Comparison of ENCODE assay signal across 35 cellular contexts in genomic region chr7:128399991-128400390, GRCh38. TPM values are rescaled to one million over a fixed set of nuclear protein-coding genes. Genes with fewer than 3 reads are reported as not detected.
"Had no signal": no experiment of that assay in that cellular context is flagged by ENCODE, and none has a peak within 500 bp of the region (broad histone marks: within the 10 kb centered on the region; RNA-seq: fewer than 3 reads in every experiment).

No MANE protein-coding gene starts in this region.

- H3K27me3 Mint-ChIP-seq: activated B cell treated with CpG ODN at 0.5 μM for 24 hours; activated CD4-positive, alpha-beta memory T cell treated with anti-CD3 and anti-CD28 coated beads for 36 hours; activated CD4-positive, alpha-beta T cell treated with anti-CD3 and anti-CD28 coated beads, Interleukin-2, amount 10 ng/mL, durations not matched to agents 24 days and 14 days; activated CD8-positive, alpha-beta T cell treated with anti-CD3 and anti-CD28 coated beads for 36 hours; activated naive CD4-positive, alpha-beta T cell treated with anti-CD3 and anti-CD28 coated beads, Interleukin-2, amount 10 ng/mL, durations not matched to agents 7 days and 5 days; activated naive CD4-positive, alpha-beta T cell treated with anti-CD3 and anti-CD28 coated beads, Interleukin-2, amount 50 U/mL, for 24 hours; activated naive CD8-positive, alpha-beta T cell; activated naive CD8-positive, alpha-beta T cell treated with anti-CD3 and anti-CD28 coated beads, Interleukin-2, amount 10 ng/mL, durations not matched to agents 7 days and 5 days; activated naive CD8-positive, alpha-beta T cell treated with anti-CD3 and anti-CD28 coated beads, Interleukin-2, amount 50 U/mL, for 24 hours; brain; central memory CD8-positive, alpha-beta T cell had no signal

- DNase-seq: activated B cell treated with CpG ODN at 0.5 μM for 24 hours; activated CD4-positive, alpha-beta memory T cell treated with anti-CD3 and anti-CD28 coated beads for 36 hours; activated CD4-positive, alpha-beta T cell treated with anti-CD3 and anti-CD28 coated beads for 4 hours; activated CD4-positive, alpha-beta T cell treated with anti-CD3 and anti-CD28 coated beads, Interleukin-2, amount 10 ng/mL, durations not matched to agents 24 days and 14 days; activated CD4-positive, alpha-beta T cell treated with anti-CD3 and anti-CD28 coated beads, Interleukin-2, amount 50 U/mL, for 1 hour; activated CD4-positive, alpha-beta T cell treated with anti-CD3 and anti-CD28 coated beads, Interleukin-2, amount 50 U/mL, for 4 hours; activated CD4-positive, CD25-positive, alpha-beta regulatory T cell treated with anti-CD3 and anti-CD28 coated beads, Interleukin-2, amount 50 U/mL, for 72 hours; activated CD8-positive, alpha-beta memory T cell treated with anti-CD3 and anti-CD28 coated beads, Interleukin-2, amount 50 U/mL, for 4 hours; activated CD8-positive, alpha-beta T cell treated with anti-CD3 and anti-CD28 coated beads for 36 hours; activated effector memory CD4-positive, alpha-beta T cell treated with Interleukin-2 at 50 U/mL for 16 hours; activated gamma-delta T cell; activated naive CD4-positive, alpha-beta T cell treated with anti-CD3 and anti-CD28 coated beads, Interleukin-2, amount 10 ng/mL, durations not matched to agents 7 days and 5 days; activated naive CD4-positive, alpha-beta T cell treated with Interleukin-2 at 50 U/mL for 16 hours; activated naive CD8-positive, alpha-beta T cell treated with anti-CD3 and anti-CD28 coated beads, Interleukin-2, amount 10 ng/mL, durations not matched to agents 7 days and 5 days; activated naive CD8-positive, alpha-beta T cell treated with anti-CD3 and anti-CD28 coated beads, Interleukin-2, amount 50 U/mL, for 24 hours; activated T-cell treated with anti-CD3 and anti-CD28 coated beads for 4 hours; activated T-cell treated with anti-CD3 and anti-CD28 coated beads, Interleukin-2, amount 50 U/mL, for 1 hour; activated T-cell treated with anti-CD3 and anti-CD28 coated beads, Interleukin-2, amount 50 U/mL, for 4 hours; activated T-cell treated with anti-CD3 and anti-CD28 coated beads, Interleukin-2, amount 50 U/mL, for 72 hours; amygdala; caudate nucleus; cerebellar nuclear complex; T-helper 1 cell; T-helper 2 cell; T-helper 9 cell had no signal

- H3K4me3 Mint-ChIP-seq: activated B cell treated with CpG ODN at 0.5 μM for 24 hours; activated CD4-positive, alpha-beta memory T cell treated with anti-CD3 and anti-CD28 coated beads for 36 hours; activated CD4-positive, alpha-beta T cell treated with anti-CD3 and anti-CD28 coated beads, Interleukin-2, amount 10 ng/mL, durations not matched to agents 24 days and 14 days; activated CD8-positive, alpha-beta T cell treated with anti-CD3 and anti-CD28 coated beads for 36 hours; activated naive CD4-positive, alpha-beta T cell treated with anti-CD3 and anti-CD28 coated beads, Interleukin-2, amount 10 ng/mL, durations not matched to agents 7 days and 5 days; activated naive CD4-positive, alpha-beta T cell treated with anti-CD3 and anti-CD28 coated beads, Interleukin-2, amount 50 U/mL, for 24 hours; activated naive CD8-positive, alpha-beta T cell; activated naive CD8-positive, alpha-beta T cell treated with anti-CD3 and anti-CD28 coated beads, Interleukin-2, amount 10 ng/mL, durations not matched to agents 7 days and 5 days; activated naive CD8-positive, alpha-beta T cell treated with anti-CD3 and anti-CD28 coated beads, Interleukin-2, amount 50 U/mL, for 24 hours; activated T-cell treated with anti-CD3 and anti-CD28 coated beads, Interleukin-2, amount 50 U/mL, for 4 hours; activated T-cell treated with anti-CD3 and anti-CD28 coated beads, Interleukin-2, amount 50 U/mL, for 72 hours; brain; central memory CD8-positive, alpha-beta T cell; T-helper 1 cell treated with Interleukin-12 subunit alpha and Interleukin-12 subunit beta and Interleukin-4 antibody, amounts not matched to agents 30 μg/mL and 1 μg/mL, for 36 hours; T-helper 2 cell treated with Interferon-gamma antibody and Interleukin-4, amounts not matched to agents 5 μg/mL and 100 μg/mL, for 36 hours had no signal

- H3K9me3 Mint-ChIP-seq: activated B cell treated with CpG ODN at 0.5 μM for 24 hours; activated CD4-positive, alpha-beta memory T cell treated with anti-CD3 and anti-CD28 coated beads for 36 hours; activated CD4-positive, alpha-beta T cell treated with anti-CD3 and anti-CD28 coated beads, Interleukin-2, amount 10 ng/mL, durations not matched to agents 24 days and 14 days; activated CD8-positive, alpha-beta T cell treated with anti-CD3 and anti-CD28 coated beads for 36 hours; activated naive CD4-positive, alpha-beta T cell treated with anti-CD3 and anti-CD28 coated beads, Interleukin-2, amount 10 ng/mL, durations not matched to agents 7 days and 5 days; activated naive CD4-positive, alpha-beta T cell treated with anti-CD3 and anti-CD28 coated beads, Interleukin-2, amount 50 U/mL, for 24 hours; activated naive CD8-positive, alpha-beta T cell treated with anti-CD3 and anti-CD28 coated beads, Interleukin-2, amount 10 ng/mL, durations not matched to agents 7 days and 5 days; activated naive CD8-positive, alpha-beta T cell treated with anti-CD3 and anti-CD28 coated beads, Interleukin-2, amount 50 U/mL, for 24 hours; activated T-cell treated with anti-CD3 and anti-CD28 coated beads, Interleukin-2, amount 50 U/mL, for 4 hours; activated T-cell treated with anti-CD3 and anti-CD28 coated beads, Interleukin-2, amount 50 U/mL, for 72 hours; activated T-helper 2 cell treated with anti-CD3 and anti-CD28 coated beads, Interferon-gamma antibody, Interleukin-2, Interleukin-4, amounts not matched to agents 10 μg/mL and 5 μg/mL and 100 μg/mL, durations not matched to agents 14 hours and 24 hours and 36 hours; brain; central memory CD8-positive, alpha-beta T cell; T-helper 1 cell treated with Interleukin-12 subunit alpha and Interleukin-12 subunit beta and Interleukin-4 antibody, amounts not matched to agents 30 μg/mL and 1 μg/mL, for 36 hours; T-helper 2 cell treated with Interferon-gamma antibody and Interleukin-4, amounts not matched to agents 5 μg/mL and 100 μg/mL, for 36 hours had no signal

- H3K27ac Mint-ChIP-seq: activated B cell treated with CpG ODN at 0.5 μM for 24 hours; activated CD4-positive, alpha-beta memory T cell treated with anti-CD3 and anti-CD28 coated beads for 36 hours; activated CD4-positive, alpha-beta T cell treated with anti-CD3 and anti-CD28 coated beads, Interleukin-2, amount 10 ng/mL, durations not matched to agents 24 days and 14 days; activated CD8-positive, alpha-beta T cell treated with anti-CD3 and anti-CD28 coated beads for 36 hours; activated naive CD4-positive, alpha-beta T cell treated with anti-CD3 and anti-CD28 coated beads, Interleukin-2, amount 10 ng/mL, durations not matched to agents 7 days and 5 days; activated naive CD4-positive, alpha-beta T cell treated with anti-CD3 and anti-CD28 coated beads, Interleukin-2, amount 50 U/mL, for 24 hours; activated naive CD8-positive, alpha-beta T cell; activated naive CD8-positive, alpha-beta T cell treated with anti-CD3 and anti-CD28 coated beads, Interleukin-2, amount 10 ng/mL, durations not matched to agents 7 days and 5 days; activated naive CD8-positive, alpha-beta T cell treated with anti-CD3 and anti-CD28 coated beads, Interleukin-2, amount 50 U/mL, for 24 hours; activated T-cell treated with anti-CD3 and anti-CD28 coated beads, Interleukin-2, amount 50 U/mL, for 72 hours; activated T-helper 2 cell treated with anti-CD3 and anti-CD28 coated beads, Interferon-gamma antibody, Interleukin-2, Interleukin-4, amounts not matched to agents 10 μg/mL and 5 μg/mL and 100 μg/mL, durations not matched to agents 14 hours and 24 hours and 36 hours; brain; T-helper 1 cell treated with Interleukin-12 subunit alpha and Interleukin-12 subunit beta and Interleukin-4 antibody, amounts not matched to agents 30 μg/mL and 1 μg/mL, for 36 hours; T-helper 2 cell treated with Interferon-gamma antibody and Interleukin-4, amounts not matched to agents 5 μg/mL and 100 μg/mL, for 36 hours had no signal

- ATAC-seq: activated CD8-positive, alpha-beta T cell treated with anti-CD3 and anti-CD28 coated beads for 36 hours; activated naive CD8-positive, alpha-beta T cell treated with anti-CD3 and anti-CD28 coated beads, Interleukin-2, amount 50 U/mL, for 24 hours; activated T-cell treated with anti-CD3 and anti-CD28 coated beads, Interleukin-2, amount 50 U/mL, for 4 hours; activated T-cell treated with anti-CD3 and anti-CD28 coated beads, Interleukin-2, amount 50 U/mL, for 72 hours had no signal

- H3K27me3 ChIP-seq: ascending aorta had no signal

- H3K27ac ChIP-seq: ascending aorta, cardiac muscle cell, VCaP had no signal

- H3K36me3 ChIP-seq: cardiac muscle cell had no signal

- H3K4me3 ChIP-seq: ascending aorta, cardiac muscle cell had no signal

- H3K9me3 ChIP-seq: ascending aorta had no signal

RNA-seq across cellular contexts. Expression of gene PRRT4, which starts 38.5 kb away (rescaled TPM):
- total RNA-seq: activated B cell treated with CpG ODN at 0.5 μM for 24 hours had no signal
